Comparison of ENCODE assay signal across 24 cellular contexts in the genomic region with DNA sequence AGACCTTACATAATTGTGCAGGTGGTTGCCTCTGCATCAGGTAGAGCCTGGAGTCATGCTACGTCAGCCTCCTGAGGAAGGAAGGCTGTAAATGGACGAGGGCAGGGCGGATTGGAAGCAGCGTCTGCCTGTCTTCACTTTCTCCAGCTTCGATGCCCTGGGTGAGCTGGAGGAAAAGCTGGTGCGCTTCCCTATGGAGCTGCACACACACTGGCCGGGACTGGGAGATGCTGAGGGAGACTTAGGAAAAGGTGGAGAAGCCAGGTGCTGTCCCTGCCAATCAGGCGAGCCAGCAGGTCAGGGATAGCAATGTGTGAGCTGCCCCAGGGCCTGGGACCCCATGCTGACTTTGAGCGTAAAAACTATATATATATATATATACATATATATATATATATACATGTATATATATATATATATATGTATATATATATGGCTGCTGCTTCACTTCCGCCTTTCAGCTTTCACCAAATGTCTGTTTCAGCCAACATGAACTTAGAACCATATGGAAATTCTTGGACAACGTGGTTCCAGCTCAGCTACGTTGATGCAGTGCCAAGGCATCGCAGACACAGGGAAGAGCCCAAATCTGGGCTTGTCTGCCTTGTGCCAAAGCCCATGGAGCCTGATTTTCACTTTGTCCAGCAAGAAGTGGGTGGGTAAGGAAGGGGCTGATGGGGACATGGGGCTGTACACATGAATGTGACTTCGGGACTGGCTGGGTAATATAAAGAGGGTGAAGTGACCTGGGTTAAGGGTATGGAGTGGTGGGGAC.
"Had no signal": no experiment of that assay in that cellular context is flagged by ENCODE, and none has a peak within 500 bp of the region (broad histone marks: within the 10 kb centered on the region; RNA-seq: fewer than 3 reads in every experiment).

No MANE protein-coding gene starts in this region.

- H3K9me3 ChIP-seq: ascending aorta, spleen, testis, transverse colon had no signal

- H3K27ac ChIP-seq: ascending aorta, brain microvascular endothelial cell, parathyroid adenoma, spleen, testis, transverse colon had no signal

- H3K4me3 ChIP-seq: ascending aorta, spleen, testis, transverse colon had no signal

- H3K4me1 ChIP-seq: ascending aorta, parathyroid adenoma, spleen, testis, transverse colon had no signal

- ATAC-seq: esophagus mucosa; left cardiac atrium; naive thymus-derived CD8-positive, alpha-beta T cell; right cardiac atrium; T-cell had no signal

- H3K9ac ChIP-seq: parathyroid adenoma had no signal

- DNase-seq: activated CD4-positive, alpha-beta T cell treated with anti-CD3 and anti-CD28 coated beads for 48 hours; activated CD4-positive, alpha-beta T cell treated with anti-CD3 and anti-CD28 coated beads, Interleukin-2, amount 50 U/mL, for 48 hours; activated CD8-positive, alpha-beta memory T cell treated with anti-CD3 and anti-CD28 coated beads for 24 hours; activated gamma-delta T cell; activated naive CD4-positive, alpha-beta T cell treated with anti-CD3 and anti-CD28 coated beads, Interleukin-2, amount 10 ng/mL, durations not matched to agents 7 days and 5 days; activated naive CD8-positive, alpha-beta T cell treated with anti-CD3 and anti-CD28 coated beads, Interleukin-2, amount 10 ng/mL, durations not matched to agents 7 days and 5 days; brain microvascular endothelial cell; endodermal cell; foreskin fibroblast; hippocampal formation; left cardiac atrium; mammary epithelial cell; naive thymus-derived CD8-positive, alpha-beta T cell; occipital lobe; right cardiac atrium; spleen; stimulated activated CD4-positive, alpha-beta T cell treated with anti-CD3 and anti-CD28 coated beads, Interleukin-2, amount 100 ng/mL, for 48 hours; stimulated activated naive CD4-positive, alpha-beta T cell treated with Interleukin-2 at 50 U/mL for 16 hours; T-cell; testis; transverse colon had no signal

- H3K27me3 ChIP-seq: ascending aorta, brain microvascular endothelial cell, testis had no signal

- H3K79me2 ChIP-seq: parathyroid adenoma had no signal

- H3K36me3 ChIP-seq: ascending aorta, brain microvascular endothelial cell, spleen, transverse colon had no signal
